ENCODE assay signal across 18 cellular contexts in the genomic region with DNA sequence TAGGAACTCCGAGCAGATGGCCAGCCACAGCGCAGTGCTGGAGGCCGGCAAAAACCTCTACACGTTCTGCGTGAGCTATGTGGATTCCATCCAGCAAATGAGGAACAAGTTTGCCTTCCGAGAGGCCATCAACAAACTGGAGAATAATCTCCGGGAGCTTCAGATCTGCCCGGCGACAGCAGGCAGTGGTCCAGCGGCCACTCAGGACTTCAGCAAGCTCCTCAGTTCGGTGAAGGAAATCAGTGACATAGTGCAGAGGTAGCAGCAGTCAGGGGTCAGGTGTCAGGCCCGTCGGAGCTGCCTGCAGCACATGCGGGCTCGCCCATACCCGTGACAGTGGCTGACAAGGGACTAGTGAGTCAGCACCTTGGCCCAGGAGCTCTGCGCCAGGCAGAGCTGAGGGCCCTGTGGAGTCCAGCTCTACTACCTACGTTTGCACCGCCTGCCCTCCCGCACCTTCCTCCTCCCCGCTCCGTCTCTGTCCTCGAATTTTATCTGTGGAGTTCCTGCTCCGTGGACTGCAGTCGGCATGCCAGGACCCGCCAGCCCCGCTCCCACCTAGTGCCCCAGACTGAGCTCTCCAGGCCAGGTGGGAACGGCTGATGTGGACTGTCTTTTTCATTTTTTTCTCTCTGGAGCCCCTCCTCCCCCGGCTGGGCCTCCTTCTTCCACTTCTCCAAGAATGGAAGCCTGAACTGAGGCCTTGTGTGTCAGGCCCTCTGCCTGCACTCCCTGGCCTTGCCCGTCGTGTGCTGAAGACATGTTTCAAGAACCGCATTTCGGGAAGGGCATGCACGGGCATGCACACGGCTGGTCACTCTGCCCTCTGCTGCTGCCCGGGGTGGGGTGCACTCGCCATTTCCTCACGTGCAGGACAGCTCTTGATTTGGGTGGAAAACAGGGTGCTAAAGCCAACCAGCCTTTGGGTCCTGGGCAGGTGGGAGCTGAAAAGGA. TPM values are rescaled to one million over a fixed set of nuclear protein-coding genes. Genes with fewer than 3 reads are reported as not detected.
DNase-seq lines count a peak whose midpoint lies in the region; ATAC-seq and TF ChIP-seq lines count a peak whose summit lies in the region.
"Had no signal": no experiment of that assay in that cellular context is flagged by ENCODE, and none has a peak within 500 bp of the region (broad histone marks: within the 10 kb centered on the region; RNA-seq: fewer than 3 reads in every experiment).

No MANE protein-coding gene starts in this region.

- no peak overlapping the region for H3K27ac Mint-ChIP-seq in activated CD4-positive, alpha-beta memory T cell treated with anti-CD3 and anti-CD28 coated beads for 36 hours

- CTCF ChIA-PET in activated CD4-positive, alpha-beta memory T cell treated with anti-CD3 and anti-CD28 coated beads for 36 hours (lab: Charles Lee): no interaction called here

- ATAC-seq in left ventricle myocardium superior (no peak), GM18520 (IDR thresholded peaks at IDR 0.05; ENCODE audit: unreplicated experiment) (no peak)
- ATAC-seq: body of pancreas; GM12878; naive thymus-derived CD8-positive, alpha-beta T cell had no signal

- peak overlapping the region in 38 of 59 donors; percentile 4 to 71 (median 50) for H3K27ac ChIP-seq in dorsolateral prefrontal cortex
- H3K27ac ChIP-seq: body of pancreas had no signal

- no peaks in the 10 kb centered on the region for H3K27me3 ChIP-seq in dorsolateral prefrontal cortex
- H3K27me3 ChIP-seq: body of pancreas had no signal

- H3K4me1 Mint-ChIP-seq in activated CD4-positive, alpha-beta memory T cell treated with anti-CD3 and anti-CD28 coated beads for 36 hours (ENCODE audit: low read depth): no peaks in the 10 kb centered on the region
- H3K4me1 Mint-ChIP-seq: naive thymus-derived CD8-positive, alpha-beta T cell had no signal

- no peak for TF ChIP-seq CTCF in dorsolateral prefrontal cortex (IDR thresholded peaks at IDR 0.05 in 54 of 56, conservative IDR thresholded peaks at IDR 0.05 in 2 of 56; ENCODE audit: low read depth in 1 of 56, partially characterized antibody in 56 of 56)

- peaks cover 10% of the 10 kb centered on the region for H3K36me3 Mint-ChIP-seq in activated CD4-positive, alpha-beta memory T cell treated with anti-CD3 and anti-CD28 coated beads for 36 hours

- H3K27me3 Mint-ChIP-seq in activated CD4-positive, alpha-beta memory T cell treated with anti-CD3 and anti-CD28 coated beads for 36 hours: no peaks in the 10 kb centered on the region
- H3K27me3 Mint-ChIP-seq: naive thymus-derived CD8-positive, alpha-beta T cell had no signal

- no peak overlapping the region for H3K4me3 Mint-ChIP-seq in activated CD4-positive, alpha-beta memory T cell treated with anti-CD3 and anti-CD28 coated beads for 36 hours
- H3K4me3 Mint-ChIP-seq: naive thymus-derived CD8-positive, alpha-beta T cell had no signal

- intact Hi-C loops in left ventricle myocardium superior (cut with micrococcal nuclease): no loop called here
- intact Hi-C loops in cardiac septum (cut with DNase I): no loop called here
- intact Hi-C loops in dorsolateral prefrontal cortex (cut with DNase I): no loop called here
- intact Hi-C loops in activated CD4-positive, alpha-beta memory T cell treated with anti-CD3 and anti-CD28 coated beads for 36 hours (cut with micrococcal nuclease): no loop called here

- H3K4me3 ChIP-seq in dorsolateral prefrontal cortex: no peak overlapping the region
- H3K4me3 ChIP-seq: body of pancreas, GM12878 had no signal

- POLR2A ChIA-PET in activated CD4-positive, alpha-beta memory T cell treated with anti-CD3 and anti-CD28 coated beads for 36 hours (lab: Charles Lee): no interaction called here

- no peaks in the 10 kb centered on the region for H3K9me3 Mint-ChIP-seq in activated CD4-positive, alpha-beta memory T cell treated with anti-CD3 and anti-CD28 coated beads for 36 hours
- H3K9me3 Mint-ChIP-seq: naive thymus-derived CD8-positive, alpha-beta T cell had no signal

- DNase-seq in left ventricle myocardium superior: peak; percentile 36
- DNase-seq in cardiac septum (ENCODE audit: low spot score): no peak
- DNase-seq in dorsolateral prefrontal cortex: no peak
- DNase-seq in mucosa of gallbladder (ENCODE audit: low spot score): peak; percentile 34
- DNase-seq in NCI-H82 (lab: John Stamatoyannopoulos, UW): no peak
- DNase-seq in activated CD4-positive, alpha-beta memory T cell treated with anti-CD3 and anti-CD28 coated beads for 36 hours: no peak
- DNase-seq in NCI-H128 (lab: John Stamatoyannopoulos, UW; ENCODE audit: unreplicated experiment): no peak
- DNase-seq: activated gamma-delta T cell treated with Interleukin-2 at 50 U/mL for 16 hours; body of pancreas; effector memory CD4-positive, alpha-beta T cell; Kasumi-1; naive thymus-derived CD8-positive, alpha-beta T cell; NCI-H1417; NCI-H2171; retina had no signal

RNA-seq across cellular contexts. Expression of gene QRFP, which starts 10.9 kb away (rescaled TPM):
- total RNA-seq in left ventricle myocardium superior: not detected
- not detected for total RNA-seq in cardiac septum
- not detected for total RNA-seq in dorsolateral prefrontal cortex
- total RNA-seq in mucosa of gallbladder: not detected
- total RNA-seq in activated CD4-positive, alpha-beta memory T cell treated with anti-CD3 and anti-CD28 coated beads for 36 hours: not detected
- total RNA-seq: body of pancreas; GM12878; naive thymus-derived CD8-positive, alpha-beta T cell had no signal

RNA-seq across cellular contexts. Expression of gene ABL1, which starts 50.6 kb away (rescaled TPM):
- total RNA-seq in left ventricle myocardium superior (33.3 TPM), cardiac septum (38.0 TPM), dorsolateral prefrontal cortex (10 to 100 TPM; 32.9 to 97.5 (median 48.2) TPM), mucosa of gallbladder (85.9 TPM)
- 10 to 100 TPM; 24.8 to 24.9 TPM for total RNA-seq in activated CD4-positive, alpha-beta memory T cell treated with anti-CD3 and anti-CD28 coated beads for 36 hours

RNA-seq across cellular contexts. Expression of gene FIBCD1, which starts 53.3 kb away (rescaled TPM):
- 0.40 TPM for total RNA-seq in left ventricle myocardium superior
- total RNA-seq in cardiac septum: 0.54 TPM
- 1 to 10 TPM in 87 of 120 experiments, under 1 TPM in 31, not detected in 2; 0.24 to 4.5 (median 1.6) TPM for total RNA-seq in dorsolateral prefrontal cortex
- total RNA-seq in mucosa of gallbladder: 6.0 TPM
- not detected for total RNA-seq in activated CD4-positive, alpha-beta memory T cell treated with anti-CD3 and anti-CD28 coated beads for 36 hours
- total RNA-seq: liver; naive thymus-derived CD8-positive, alpha-beta T cell had no signal

Comparison
In these comparisons a context has a peak if more than half of its experiments do, and no peak if none do; other contexts are left out.
1. DNase-seq: peak in left ventricle myocardium superior (single experiment) and mucosa of gallbladder (single experiment); none in cardiac septum (single experiment), dorsolateral prefrontal cortex (0 of 10), NCI-H82 (single experiment), activated CD4-positive, alpha-beta memory T cell treated with anti-CD3 and anti-CD28 coated beads for 36 hours (single experiment) and NCI-H128 (single experiment).